In genomic region chr11:1837171-1838076, GRCh38 we compare ENCODE assay signal across 8 cellular contexts. TPM values are rescaled to one million over a fixed set of nuclear protein-coding genes. Genes with fewer than 3 reads are reported as not detected.
DNase-seq lines count a peak whose midpoint lies in the region; ATAC-seq and TF ChIP-seq lines count a peak whose summit lies in the region.

No MANE protein-coding gene starts in this region.

- no peak overlapping the region for H3K4me3 ChIP-seq in AG09309 (ENCODE audit: control insufficient read depth, low read depth, low read length)
- no peak overlapping the region for H3K4me3 ChIP-seq in HL-60 (replicated peaks; ENCODE audit: insufficient read depth, low read length)

- TF ChIP-seq CTCF in AG09309 (IDR thresholded peaks at IDR 0.05; ENCODE audit: control insufficient read depth, insufficient read depth, low read depth, low read length, missing control alignments) (peak; percentile 94), HL-60 (IDR thresholded peaks at IDR 0.05; ENCODE audit: insufficient read depth, low read length) (peak; percentile 80)

- peaks cover 7 to 14% of the 10 kb centered on the region in 2 donors for H3K4me1 Mint-ChIP-seq in immature natural killer cell

- H3K4me3 Mint-ChIP-seq in immature natural killer cell, result no peak overlapping the region

- no peaks in the 10 kb centered on the region for H3K36me3 Mint-ChIP-seq in immature natural killer cell

- no peak overlapping the region for H3K27ac ChIP-seq in HL-60 (replicated peaks)

- H3K27me3 ChIP-seq in HL-60 (ENCODE audit: insufficient read depth, poor library complexity, severe bottlenecking), result peaks cover 5% of the 10 kb centered on the region

- H3K9me3 Mint-ChIP-seq in immature natural killer cell, result no peaks in the 10 kb centered on the region

- peaks cover 0 to 3% (median 2%) of the 10 kb centered on the region in 3 donors for H3K27me3 Mint-ChIP-seq in immature natural killer cell (ENCODE audit: low read depth in 3 of 3)

- no peak overlapping the region for H3K27ac Mint-ChIP-seq in immature natural killer cell

- ATAC-seq in GM18873 (IDR thresholded peaks at IDR 0.05; ENCODE audit: low FRiP score, unreplicated experiment) (peak; percentile 51), esophagus mucosa (no peak)

- no peak for DNase-seq in AG09309 (ENCODE audit: low read depth)
- peak in 1 of 2 experiments; percentile 61 for DNase-seq in HL-60 (ENCODE audit: low read depth in 1 of 2, low spot score in 1 of 2)
- peak; percentile 43 for DNase-seq in T-helper 22 cell (ENCODE audit: low read depth)
- peak; percentile 37 for DNase-seq in amniotic stem cell (lab: John Stamatoyannopoulos, UW)
- peak; percentile 74 to 82 (median 80) for DNase-seq in immature natural killer cell
- DNase-seq in stimulated activated CD4-positive, alpha-beta T cell treated with anti-CD3 and anti-CD28 coated beads, Interleukin-4, amount 100 ng/mL, for 1 hour, result peak; percentile 79

RNA-seq across cellular contexts. Expression of gene TNNI2, which starts 1.4 kb away (rescaled TPM):
- 1 to 10 TPM in 1 of 3 donors, under 1 TPM in 1, not detected in 1; 0.54 to 2.0 TPM for polyA plus RNA-seq in immature natural killer cell
- total RNA-seq in esophagus mucosa, result 4.4 TPM

RNA-seq across cellular contexts. Expression of gene SYT8, which starts 2.6 kb away (rescaled TPM):
- polyA plus RNA-seq in immature natural killer cell, result not detected
- total RNA-seq in esophagus mucosa, result 22.4 TPM

RNA-seq across cellular contexts. Expression of gene LSP1, which starts 15.5 kb away (rescaled TPM):
- 100 to 1,000 TPM; 437 to 767 (median 593) TPM for polyA plus RNA-seq in immature natural killer cell
- 18.8 TPM for total RNA-seq in esophagus mucosa

RNA-seq across cellular contexts. Expression of gene PRR33, which starts 54.3 kb away (rescaled TPM):
- polyA plus RNA-seq in immature natural killer cell, result under 1 TPM in 1 of 3 donors, not detected in 2; 0.35 TPM
- total RNA-seq in esophagus mucosa, result not detected
